Comparison of ENCODE assay signal across 19 cellular contexts in genomic region chr5:98514106-98514665, GRCh38.
A peak's percentile ranks its signal among the peaks of the same experiment; 100 is the strongest.
DNase-seq lines count a peak whose midpoint lies in the region; ATAC-seq and TF ChIP-seq lines count a peak whose summit lies in the region.
"Had no signal": no experiment of that assay in that cellular context is flagged by ENCODE, and none has a peak within 500 bp of the region (broad histone marks: within the 10 kb centered on the region; RNA-seq: fewer than 3 reads in every experiment).

No MANE protein-coding gene starts in this region.

- no peaks in the 10 kb centered on the region for H3K36me3 Mint-ChIP-seq in chondrocyte (ENCODE audit: low read depth)

- intact Hi-C loops in dorsolateral prefrontal cortex (cut with DNase I) = loop anchor here in 1 of 2 donors (5.0 kb wide), 1 partner anchor 258 kb away; the partner anchor contains the start of gene RGMB

- peaks cover 18% of the 10 kb centered on the region for H3K4me1 Mint-ChIP-seq in chondrocyte (ENCODE audit: low read depth)

- no peaks in the 10 kb centered on the region for H3K27me3 ChIP-seq in dorsolateral prefrontal cortex
- H3K27me3 ChIP-seq: MG63 had no signal

- ATAC-seq in HG03025 (IDR thresholded peaks at IDR 0.05; ENCODE audit: low FRiP score, unreplicated experiment) = no peak
- ATAC-seq: HepG2, Panc1, Right ventricle myocardium inferior had no signal

- no peaks in the 10 kb centered on the region for H3K9me3 Mint-ChIP-seq in chondrocyte (ENCODE audit: low read depth)
- H3K9me3 Mint-ChIP-seq: GM23338 had no signal

- DNase-seq in HS-5 (ENCODE audit: low read depth) (peak; percentile 19), chondrocyte (ENCODE audit: low spot score) (no peak), hepatic stellate cell (ENCODE audit: low spot score) (peak; percentile 7), stromal cell of bone marrow (ENCODE audit: low read depth) (peak; percentile 47), C1 segment of cervical spinal cord (lab: John Stamatoyannopoulos, UW) (no peak), NCI-H2029 (lab: John Stamatoyannopoulos, UW) (no peak), dorsolateral prefrontal cortex (no peak)
- DNase-seq: DMS79, GDM1, MG63, NCI-H1105, NCI-H1694 treated with DMSO at 0.1 percent for 48 hours had no signal

- no peaks in the 10 kb centered on the region for H3K27me3 Mint-ChIP-seq in chondrocyte (ENCODE audit: low read depth)

- H3K27ac Mint-ChIP-seq in chondrocyte (ENCODE audit: unreplicated experiment) = no peak overlapping the region
- H3K27ac Mint-ChIP-seq: GM23338 had no signal

- H3K4me3 ChIP-seq in dorsolateral prefrontal cortex = no peak overlapping the region
- H3K4me3 ChIP-seq: GM23338, MG63, SK-N-MC had no signal

- peak; percentile 45 for TF ChIP-seq CTCF in chondrocyte (IDR thresholded peaks at IDR 0.05)
- no peak for TF ChIP-seq CTCF in dorsolateral prefrontal cortex (IDR thresholded peaks at IDR 0.05 in 54 of 56, conservative IDR thresholded peaks at IDR 0.05 in 2 of 56; ENCODE audit: low read depth in 1 of 56, partially characterized antibody in 56 of 56)

- no peak overlapping the region for H3K4me3 Mint-ChIP-seq in chondrocyte (ENCODE audit: unreplicated experiment)
- H3K4me3 Mint-ChIP-seq: GM23338 had no signal

- H3K27ac ChIP-seq in dorsolateral prefrontal cortex = no peak overlapping the region
- H3K27ac ChIP-seq: KMS-11, SK-N-MC had no signal

Comparison
In these comparisons a context has a peak if more than half of its experiments do, and no peak if none do; other contexts are left out.
1. DNase-seq: peak in HS-5 (single experiment), hepatic stellate cell (single experiment) and stromal cell of bone marrow (single experiment); none in chondrocyte (single experiment), C1 segment of cervical spinal cord (0 of 14), NCI-H2029 (single experiment) and dorsolateral prefrontal cortex (0 of 10).